In genomic region chr5:173616577-173617118, GRCh38 we compare ENCODE assay signal across 1 cellular context.
TF ChIP-seq lines count a peak whose summit lies in the region.

TSS of gene BOD1 (minus strand) at chr5:173616650. CDS start at chr5:173616436, 214 bp downstream.

TF ChIP-seq in HepG2, 621 proteins besides CTCF, POLR2A, EP300 and RAD21 (continued from another document and continues in another):
- no peak for TF ChIP-seq DDIT3 (CRISPR knock-in tag; IDR thresholded peaks at IDR 0.05)
- 0 out of 2 replicates have a peak, but pooled peaks have one; percentile 50 for TF ChIP-seq HMGXB3 (CRISPR knock-in tag; IDR thresholded peaks at IDR 0.05; ENCODE audit: borderline replicate concordance)
- no peak for TF ChIP-seq ZKSCAN5 (CRISPR knock-in tag; IDR thresholded peaks at IDR 0.05)
- TF ChIP-seq CHD4 (IDR thresholded peaks at IDR 0.05; ENCODE audit: borderline replicate concordance, low read length) = no peak
- TF ChIP-seq ZNF639 (CRISPR knock-in tag; conservative IDR thresholded peaks at IDR 0.05) = no peak
- TF ChIP-seq ZSCAN20 (CRISPR knock-in tag; IDR thresholded peaks at IDR 0.05; ENCODE audit: borderline replicate concordance) = no peak
- TF ChIP-seq RCOR2 (CRISPR knock-in tag; IDR thresholded peaks at IDR 0.05) = no peak
- TF ChIP-seq ZNF629 (CRISPR knock-in tag; conservative IDR thresholded peaks at IDR 0.05) = no peak
- no peak for TF ChIP-seq SIX1 (CRISPR knock-in tag; IDR thresholded peaks at IDR 0.05; ENCODE audit: borderline replicate concordance)
- no peak for TF ChIP-seq ZBTB3 (CRISPR knock-in tag; IDR thresholded peaks at IDR 0.05; ENCODE audit: borderline replicate concordance, low read depth)
- TF ChIP-seq NFIC (IDR thresholded peaks at IDR 0.05; ENCODE audit: low read length) = no peak
- peak; percentile 77; the same call in 1 of the 2 replicates for TF ChIP-seq ZNF556 (CRISPR knock-in tag; IDR thresholded peaks at IDR 0.05; ENCODE audit: borderline replicate concordance)
- TF ChIP-seq ZNF547 (CRISPR knock-in tag; IDR thresholded peaks at IDR 0.05) = no peak
- no peak for TF ChIP-seq ZNF10 (CRISPR knock-in tag; IDR thresholded peaks at IDR 0.05; ENCODE audit: borderline replicate concordance, low read depth)
- TF ChIP-seq TAF1 (CRISPR knock-in tag; IDR thresholded peaks at IDR 0.05) = peak; percentile 46; the same call in 1 of the 2 replicates
- TF ChIP-seq MAFK (conservative IDR thresholded peaks at IDR 0.05 in 1 of 2, IDR thresholded peaks at IDR 0.05 in 1 of 2; ENCODE audit: low read length in 2 of 2) = no peak
- TF ChIP-seq ZNF543 (CRISPR knock-in tag; IDR thresholded peaks at IDR 0.05) = no peak
- TF ChIP-seq JARID2 (CRISPR knock-in tag; IDR thresholded peaks at IDR 0.05; ENCODE audit: insufficient replicate concordance) = no peak
- no peak for TF ChIP-seq PRMT3 (CRISPR knock-in tag; IDR thresholded peaks at IDR 0.05; ENCODE audit: borderline replicate concordance, low read depth)
- TF ChIP-seq ZFY (CRISPR knock-in tag; IDR thresholded peaks at IDR 0.05) = peak; percentile 99
- TF ChIP-seq ZNF546 (CRISPR knock-in tag; conservative IDR thresholded peaks at IDR 0.05) = no peak
- TF ChIP-seq ZHX1 (CRISPR knock-in tag; IDR thresholded peaks at IDR 0.05; ENCODE audit: low read depth) = no peak
- no peak for TF ChIP-seq PTBP1 (IDR thresholded peaks at IDR 0.05; ENCODE audit: low read depth, low read length, poor library complexity, severe bottlenecking)
- TF ChIP-seq SAP130 (CRISPR knock-in tag; IDR thresholded peaks at IDR 0.05; ENCODE audit: low read depth) = peak; percentile 82
- TF ChIP-seq ZNF709 (CRISPR knock-in tag; IDR thresholded peaks at IDR 0.05) = no peak
- TF ChIP-seq PRPF4 (IDR thresholded peaks at IDR 0.05; ENCODE audit: low read depth, low read length, poor library complexity, severe bottlenecking) = no peak
- TF ChIP-seq ZHX2 (IDR thresholded peaks at IDR 0.05; ENCODE audit: low read depth) = peak; percentile 69; the same call in 1 of the 2 replicates
- no peak for TF ChIP-seq ZHX2 (CRISPR knock-in tag; IDR thresholded peaks at IDR 0.05; ENCODE audit: borderline replicate concordance)
- 0 out of 2 replicates have a peak, but pooled peaks have one; percentile 31 for TF ChIP-seq TBX3 (IDR thresholded peaks at IDR 0.05; ENCODE audit: borderline replicate concordance)
- peak; percentile 45 for TF ChIP-seq MED1 (CRISPR knock-in tag; IDR thresholded peaks at IDR 0.05)
- TF ChIP-seq MTF1 (CRISPR knock-in tag; IDR thresholded peaks at IDR 0.05) = no peak
- no peak for TF ChIP-seq ZNF770 (CRISPR knock-in tag; IDR thresholded peaks at IDR 0.05)
- TF ChIP-seq MXD4 (CRISPR knock-in tag; IDR thresholded peaks at IDR 0.05) = peak; percentile 86
- TF ChIP-seq CSRNP1 (CRISPR knock-in tag; IDR thresholded peaks at IDR 0.05) = 0 out of 2 replicates have a peak, but pooled peaks have one; percentile 48
- no peak for TF ChIP-seq NR1H2 (CRISPR knock-in tag; IDR thresholded peaks at IDR 0.05; ENCODE audit: borderline replicate concordance, low read depth)
- 0 out of 2 replicates have a peak, but pooled peaks have one; percentile 34 for TF ChIP-seq ISL2 (CRISPR knock-in tag; IDR thresholded peaks at IDR 0.05)
- no peak for TF ChIP-seq ARID5B (CRISPR knock-in tag; IDR thresholded peaks at IDR 0.05)
